In the genomic region with DNA sequence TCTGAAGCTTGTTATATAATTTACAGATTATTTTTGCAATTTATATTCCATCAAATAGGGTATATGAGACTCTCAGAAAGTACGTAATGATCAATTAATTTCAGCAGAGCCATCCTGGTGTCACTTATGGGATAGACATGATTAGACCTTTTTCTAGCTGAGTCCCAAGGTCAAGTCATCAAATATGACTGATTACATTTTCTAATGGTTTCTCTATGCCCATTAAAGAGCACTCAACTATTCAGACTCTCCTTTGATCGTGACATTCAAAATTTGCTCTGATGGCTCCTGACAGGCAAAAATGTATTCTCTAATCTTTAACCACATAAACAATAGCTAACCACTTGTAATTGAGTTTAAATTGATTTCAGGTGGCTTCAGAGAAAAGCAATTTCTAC, we compare ENCODE assay signal across 25 cellular contexts.
"Had no signal": no experiment of that assay in that cellular context is flagged by ENCODE, and none has a peak within 500 bp of the region (broad histone marks: within the 10 kb centered on the region; RNA-seq: fewer than 3 reads in every experiment).

No MANE protein-coding gene starts in this region.

- H3K4me3 ChIP-seq: cardiac muscle cell, Peyer's patch, SJCRH30 had no signal

- H3K36me3 ChIP-seq: brain microvascular endothelial cell, cardiac muscle cell, Peyer's patch, SJCRH30 had no signal

- H3K4me3 Mint-ChIP-seq: activated B cell treated with CpG ODN at 0.5 μM for 24 hours; activated CD4-positive, alpha-beta memory T cell treated with anti-CD3 and anti-CD28 coated beads for 36 hours; activated CD4-positive, alpha-beta T cell treated with anti-CD3 and anti-CD28 coated beads, Interleukin-2, amount 10 ng/mL, durations not matched to agents 7 days and 5 days; activated naive CD4-positive, alpha-beta T cell treated with anti-CD3 and anti-CD28 coated beads, Interleukin-2, amount 10 ng/mL, durations not matched to agents 7 days and 5 days; activated naive CD8-positive, alpha-beta T cell treated with anti-CD3 and anti-CD28 coated beads for 36 hours; activated T-helper 17 cell treated with anti-CD3 and anti-CD28 coated beads, Interleukin-2, amount 50 U/mL, for 72 hours; T-cell had no signal

- H3K27me3 ChIP-seq: brain microvascular endothelial cell, cardiac muscle cell, Peyer's patch, SJCRH30 had no signal

- H3K27me3 Mint-ChIP-seq: activated B cell treated with CpG ODN at 0.5 μM for 24 hours; activated CD4-positive, alpha-beta memory T cell treated with anti-CD3 and anti-CD28 coated beads for 36 hours; activated CD4-positive, alpha-beta T cell treated with anti-CD3 and anti-CD28 coated beads, Interleukin-2, amount 10 ng/mL, durations not matched to agents 7 days and 5 days; activated naive CD4-positive, alpha-beta T cell treated with anti-CD3 and anti-CD28 coated beads, Interleukin-2, amount 10 ng/mL, durations not matched to agents 7 days and 5 days; activated naive CD8-positive, alpha-beta T cell treated with anti-CD3 and anti-CD28 coated beads for 36 hours; activated T-helper 17 cell treated with anti-CD3 and anti-CD28 coated beads, Interleukin-2, amount 50 U/mL, for 72 hours; T-cell had no signal

- ATAC-seq: activated T-helper 17 cell treated with anti-CD3 and anti-CD28 coated beads, Interleukin-2, amount 50 U/mL, for 72 hours; T-cell had no signal

- H3K27ac Mint-ChIP-seq: activated CD4-positive, alpha-beta memory T cell treated with anti-CD3 and anti-CD28 coated beads for 36 hours; activated CD4-positive, alpha-beta T cell treated with anti-CD3 and anti-CD28 coated beads, Interleukin-2, amount 10 ng/mL, durations not matched to agents 7 days and 5 days; activated naive CD4-positive, alpha-beta T cell treated with anti-CD3 and anti-CD28 coated beads, Interleukin-2, amount 10 ng/mL, durations not matched to agents 7 days and 5 days; activated naive CD8-positive, alpha-beta T cell treated with anti-CD3 and anti-CD28 coated beads for 36 hours; activated T-helper 17 cell treated with anti-CD3 and anti-CD28 coated beads, Interleukin-2, amount 50 U/mL, for 72 hours; T-cell had no signal

- H3K9me3 ChIP-seq: Peyer's patch, SJCRH30 had no signal

- H3K9ac ChIP-seq: KMS-11 had no signal

- DNase-seq: activated B cell treated with CpG ODN at 0.5 μM for 24 hours; activated CD4-positive, alpha-beta memory T cell treated with anti-CD3 and anti-CD28 coated beads for 36 hours; activated CD4-positive, alpha-beta T cell treated with anti-CD3 and anti-CD28 coated beads, Interleukin-2, amount 10 ng/mL, durations not matched to agents 7 days and 5 days; activated CD8-positive, alpha-beta memory T cell treated with anti-CD3 and anti-CD28 coated beads for 24 hours; activated gamma-delta T cell treated with Interleukin-2 at 50 U/mL for 16 hours; activated naive CD4-positive, alpha-beta T cell treated with anti-CD3 and anti-CD28 coated beads, Interleukin-2, amount 10 ng/mL, durations not matched to agents 7 days and 5 days; activated naive CD8-positive, alpha-beta T cell treated with anti-CD3 and anti-CD28 coated beads for 36 hours; activated T-cell treated with anti-CD3 and anti-CD28 coated beads, Interleukin-2, amount 50 U/mL, for 48 hours; brain microvascular endothelial cell; cerebellar nuclear complex; NCI-H1092; NCI-H1436 treated with DMSO at 0.1 percent for 48 hours; NCI-H1930; NCI-H345; NCI-H510A; Peyer's patch; Right ventricle myocardium superior; SJCRH30; T-cell; T-helper 2 cell; T1000 had no signal

- H3K4me1 ChIP-seq: Peyer's patch had no signal

- H3K9me3 Mint-ChIP-seq: activated T-helper 17 cell treated with anti-CD3 and anti-CD28 coated beads, Interleukin-2, amount 50 U/mL, for 72 hours had no signal

- H3K27ac ChIP-seq: brain microvascular endothelial cell, cardiac muscle cell, KMS-11, Peyer's patch, RWPE1, SJCRH30 had no signal

- H3K4me2 ChIP-seq: KMS-11 had no signal
